ENCODE assay signal across 10 cellular contexts in genomic region chr14:22561366-22561660, GRCh38. TPM values are rescaled to one million over a fixed set of nuclear protein-coding genes. Genes with fewer than 3 reads are reported as not detected.
DNase-seq lines count a peak whose midpoint lies in the region; ATAC-seq and TF ChIP-seq lines count a peak whose summit lies in the region.
"Had no signal": no experiment of that assay in that cellular context is flagged by ENCODE, and none has a peak within 500 bp of the region (broad histone marks: within the 10 kb centered on the region; RNA-seq: fewer than 3 reads in every experiment).

No MANE protein-coding gene starts in this region.

- H3K4ac ChIP-seq in mesendoderm (ENCODE audit: low read depth, low read length), result peak overlapping the region; percentile 37

- H3K18ac ChIP-seq in mesendoderm (ENCODE audit: low read length), result peak overlapping the region; percentile 15

- peaks cover 43% of the 10 kb centered on the region for H3K36me3 Mint-ChIP-seq in activated naive CD4-positive, alpha-beta T cell treated with anti-CD3 and anti-CD28 coated beads, Interleukin-2, amount 10 ng/mL, durations not matched to agents 7 days and 5 days
- peaks cover 46% of the 10 kb centered on the region for H3K36me3 Mint-ChIP-seq in activated CD8-positive, alpha-beta T cell treated with anti-CD3 and anti-CD28 coated beads for 36 hours (ENCODE audit: low read depth)
- H3K36me3 Mint-ChIP-seq in type B pancreatic cell, result peaks cover 19% of the 10 kb centered on the region

- no peak for DNase-seq in activated naive CD4-positive, alpha-beta T cell treated with anti-CD3 and anti-CD28 coated beads, Interleukin-2, amount 10 ng/mL, durations not matched to agents 7 days and 5 days
- no peak for DNase-seq in activated naive CD4-positive, alpha-beta T cell (lab: John Stamatoyannopoulos, UW)
- DNase-seq in activated CD8-positive, alpha-beta T cell treated with anti-CD3 and anti-CD28 coated beads for 36 hours, result no peak
- DNase-seq in mesendoderm, result no peak
- no peak for DNase-seq in type B pancreatic cell (ENCODE audit: extremely low spot score, unreplicated experiment)
- no peak for DNase-seq in SW480 (ENCODE audit: low spot score)
- DNase-seq in stimulated activated CD4-positive, alpha-beta T cell treated with anti-CD3 and anti-CD28 coated beads, Interleukin-4, amount 100 ng/mL, for 4 hours, result no peak

- H3K79me1 ChIP-seq in mesendoderm (ENCODE audit: low read length), result no peaks in the 10 kb centered on the region

- peaks cover 1% of the 10 kb centered on the region for H3K36me3 ChIP-seq in mesendoderm (ENCODE audit: control insufficient read depth, insufficient read depth, low read length)

- no peak overlapping the region for H2BK15ac ChIP-seq in mesendoderm (replicated peaks; ENCODE audit: low read depth)

- no peaks in the 10 kb centered on the region for H3K79me2 ChIP-seq in mesendoderm (ENCODE audit: control insufficient read depth, insufficient read depth, low read length)

- no peak overlapping the region for H4K5ac ChIP-seq in mesendoderm (ENCODE audit: low read length)

- H2BK5ac ChIP-seq in mesendoderm (ENCODE audit: low read length), result peak overlapping the region; percentile 75

- peaks cover 6% of the 10 kb centered on the region for H3K4me1 ChIP-seq in mesendoderm (ENCODE audit: control insufficient read depth, low read depth, low read length)

- H3K9me3 Mint-ChIP-seq in activated naive CD4-positive, alpha-beta T cell treated with anti-CD3 and anti-CD28 coated beads, Interleukin-2, amount 10 ng/mL, durations not matched to agents 7 days and 5 days, result no peaks in the 10 kb centered on the region
- H3K9me3 Mint-ChIP-seq in activated CD8-positive, alpha-beta T cell treated with anti-CD3 and anti-CD28 coated beads for 36 hours, result no peaks in the 10 kb centered on the region
- no peaks in the 10 kb centered on the region for H3K9me3 Mint-ChIP-seq in type B pancreatic cell

- CTCF ChIA-PET in activated naive CD4-positive, alpha-beta T cell treated with anti-CD3 and anti-CD28 coated beads, Interleukin-2, amount 10 ng/mL, durations not matched to agents 7 days and 5 days (lab: Charles Lee), result interaction anchor here (1.1 to 3.5 kb wide), 9 partner anchors 10 to 720 kb away, joined by 3 to 113 read pairs (median 4); no protein-coding TSS in a partner anchor
- CTCF ChIA-PET in activated CD8-positive, alpha-beta T cell treated with anti-CD3 and anti-CD28 coated beads for 36 hours (lab: Charles Lee), result interaction anchor here (0.6 to 5.2 kb wide), 24 partner anchors 8 to 838 kb away, joined by 3 to 259 read pairs (median 3); partner anchors contain the start of genes DAD1, MRPL52 and REM2

- peaks cover 94% of the 10 kb centered on the region for H3K4me1 Mint-ChIP-seq in activated naive CD4-positive, alpha-beta T cell treated with anti-CD3 and anti-CD28 coated beads, Interleukin-2, amount 10 ng/mL, durations not matched to agents 7 days and 5 days
- H3K4me1 Mint-ChIP-seq in activated CD8-positive, alpha-beta T cell treated with anti-CD3 and anti-CD28 coated beads for 36 hours (ENCODE audit: low read depth), result peaks cover 82% of the 10 kb centered on the region
- peaks cover 45% of the 10 kb centered on the region for H3K4me1 Mint-ChIP-seq in type B pancreatic cell (ENCODE audit: unreplicated experiment)

- TF ChIP-seq CTCF in activated CD8-positive, alpha-beta T cell treated with anti-CD3 and anti-CD28 coated beads for 36 hours (IDR thresholded peaks at IDR 0.05), result no peak
- TF ChIP-seq CTCF in type B pancreatic cell (conservative IDR thresholded peaks at IDR 0.05), result no peak

- H3K9ac ChIP-seq in mesendoderm (ENCODE audit: low read length), result peak overlapping the region; percentile 48

- H3K27me3 ChIP-seq in mesendoderm (ENCODE audit: insufficient read depth, low read length, poor library complexity), result no peaks in the 10 kb centered on the region

- peak overlapping the region; percentile 60 for H3K27ac ChIP-seq in mesendoderm (ENCODE audit: low read depth, low read length)
- H3K27ac ChIP-seq: epithelial cell of prostate had no signal

- intact Hi-C loops in activated CD8-positive, alpha-beta T cell treated with anti-CD3 and anti-CD28 coated beads for 36 hours (cut with micrococcal nuclease), result loop anchor here (10.0 kb wide), 2 partner anchors 257 to 337 kb away; no protein-coding TSS in a partner anchor

- no peak overlapping the region for H4K8ac ChIP-seq in mesendoderm (ENCODE audit: low read depth, low read length)

- no CpG with 5 or more reads among the region's 3 CpGs for WGBS in mesendoderm (ENCODE audit: extremely low coverage, insufficient coverage, low lambda C conversion rate)

- peak overlapping the region; percentile 85 for H3K56ac ChIP-seq in mesendoderm (ENCODE audit: low read length)

- H3K4me2 ChIP-seq in mesendoderm (ENCODE audit: low read length), result no peak overlapping the region

- H3K4me3 Mint-ChIP-seq in activated naive CD4-positive, alpha-beta T cell treated with anti-CD3 and anti-CD28 coated beads, Interleukin-2, amount 10 ng/mL, durations not matched to agents 7 days and 5 days, result peak overlapping the region; percentile 70
- peak overlapping the region; percentile 62 for H3K4me3 Mint-ChIP-seq in activated CD8-positive, alpha-beta T cell treated with anti-CD3 and anti-CD28 coated beads for 36 hours
- peak overlapping the region; percentile 54 for H3K4me3 Mint-ChIP-seq in type B pancreatic cell

- H2BK120ac ChIP-seq in mesendoderm (ENCODE audit: low read depth, low read length), result peak overlapping the region; percentile 61

- no peak overlapping the region for H3K4me3 ChIP-seq in mesendoderm (ENCODE audit: low read length)

- H3K27me3 Mint-ChIP-seq in activated naive CD4-positive, alpha-beta T cell treated with anti-CD3 and anti-CD28 coated beads, Interleukin-2, amount 10 ng/mL, durations not matched to agents 7 days and 5 days, result peaks cover 2% of the 10 kb centered on the region
- H3K27me3 Mint-ChIP-seq in activated CD8-positive, alpha-beta T cell treated with anti-CD3 and anti-CD28 coated beads for 36 hours, result peaks cover under 1% of the 10 kb centered on the region
- H3K27me3 Mint-ChIP-seq in type B pancreatic cell, result no peaks in the 10 kb centered on the region

- H3K27ac Mint-ChIP-seq in activated naive CD4-positive, alpha-beta T cell treated with anti-CD3 and anti-CD28 coated beads, Interleukin-2, amount 10 ng/mL, durations not matched to agents 7 days and 5 days, result peak overlapping the region; percentile 97
- H3K27ac Mint-ChIP-seq in activated CD8-positive, alpha-beta T cell treated with anti-CD3 and anti-CD28 coated beads for 36 hours, result peak overlapping the region; percentile 94
- peak overlapping the region; percentile 72 for H3K27ac Mint-ChIP-seq in type B pancreatic cell

- H3K23ac ChIP-seq in mesendoderm (ENCODE audit: low read length), result no peak overlapping the region

- POLR2A ChIA-PET in activated CD8-positive, alpha-beta T cell treated with anti-CD3 and anti-CD28 coated beads for 36 hours (lab: Charles Lee), result interaction anchor here (0.5 to 15.6 kb wide), 15 partner anchors 7 to 713 kb away, joined by 3 to 397 read pairs (median 4); no protein-coding TSS in a partner anchor

- no peak for ATAC-seq in activated CD8-positive, alpha-beta T cell treated with anti-CD3 and anti-CD28 coated beads for 36 hours
- no peak for ATAC-seq in GM18868 (IDR thresholded peaks at IDR 0.05; ENCODE audit: unreplicated experiment)
- ATAC-seq: Right ventricle myocardium inferior had no signal

- no peak overlapping the region for H2AK5ac ChIP-seq in mesendoderm (ENCODE audit: low read length)

RNA-seq across cellular contexts. Expression of gene DAD1, which starts 27.7 kb away (rescaled TPM):
- 100 to 1,000 TPM; 194 to 196 TPM for total RNA-seq in activated CD8-positive, alpha-beta T cell treated with anti-CD3 and anti-CD28 coated beads for 36 hours
- polyA plus RNA-seq in mesendoderm (2013, experiment 1 of 2), result 168 TPM
- 167 TPM for polyA plus RNA-seq in mesendoderm (2013, experiment 2 of 2)
- 191 and 228 TPM in 2 replicates for total RNA-seq in type B pancreatic cell (ENCODE audit: low replicate concordance)

RNA-seq across cellular contexts. Expression of gene ABHD4, which starts 36.8 kb away (rescaled TPM):
- 1 to 10 TPM; 8.6 to 9.4 TPM for total RNA-seq in activated CD8-positive, alpha-beta T cell treated with anti-CD3 and anti-CD28 coated beads for 36 hours
- 35.9 TPM for polyA plus RNA-seq in mesendoderm (2013, experiment 1 of 2)
- 31.8 TPM for polyA plus RNA-seq in mesendoderm (2013, experiment 2 of 2)
- total RNA-seq in type B pancreatic cell (ENCODE audit: low replicate concordance), result 34.1 and 71.0 TPM in 2 replicates
